ENCODE assay signal across 15 cellular contexts in genomic region chr11:116936754-116937153, GRCh38.
DNase-seq lines count a peak whose midpoint lies in the region; ATAC-seq, FAIRE-seq and TF ChIP-seq lines count a peak whose summit lies in the region.
"Had no signal": no experiment of that assay in that cellular context is flagged by ENCODE, and none has a peak within 500 bp of the region (broad histone marks: within the 10 kb centered on the region; RNA-seq: fewer than 3 reads in every experiment).

No MANE protein-coding gene starts in this region.

- CTCF ChIA-PET in K562 (lab: Yijun Ruan, JAX; ENCODE audit: low intra/inter-chr PET ratio) = no interaction called here
- CTCF ChIA-PET in naive thymus-derived CD4-positive, alpha-beta T cell (lab: Charles Lee) = interaction anchor here (0.5 to 0.9 kb wide), 2 partner anchors 10 to 80 kb away, joined by 3 to 4 read pairs; no protein-coding TSS in a partner anchor

- TF ChIP-seq EP300 in K562 (IDR thresholded peaks at IDR 0.05; ENCODE audit: low read length) = no peak

- H3K4me2 ChIP-seq in K562 (ENCODE audit: insufficient read depth, low read length) = no peak overlapping the region

- H3K4me1 Mint-ChIP-seq in stimulated activated naive CD8-positive, alpha-beta T cell treated with anti-CD3 and anti-CD28 coated beads, Interleukin-15, Interleukin-2, amounts not matched to agents 100 ng/mL and 50 ng/mL, for 24 hours (ENCODE audit: low read depth) = peaks cover 29% of the 10 kb centered on the region
- peaks cover 15% of the 10 kb centered on the region for H3K4me1 Mint-ChIP-seq in stimulated activated naive CD8-positive, alpha-beta T cell treated with anti-CD3 and anti-CD28 coated beads, Interleukin-15, amount 100 ng/mL, for 72 hours
- H3K4me1 Mint-ChIP-seq in naive thymus-derived CD4-positive, alpha-beta T cell = peaks cover 12 to 39% (median 29%) of the 10 kb centered on the region in 7 donors

- H2AFZ ChIP-seq in K562 (ENCODE audit: low read depth, low read length) = no peak overlapping the region
- H2AFZ ChIP-seq: GM23248 had no signal

- no peak for TF ChIP-seq RAD21 in K562 (CRISPR knock-in tag; conservative IDR thresholded peaks at IDR 0.05 in 1 of 2, IDR thresholded peaks at IDR 0.05 in 1 of 2)

- H4K20me1 ChIP-seq in K562 (replicated peaks; ENCODE audit: control insufficient read depth, insufficient read depth, low read length) = no peaks in the 10 kb centered on the region

- peaks cover 30% of the 10 kb centered on the region for H3K36me3 Mint-ChIP-seq in stimulated activated naive CD8-positive, alpha-beta T cell treated with anti-CD3 and anti-CD28 coated beads, Interleukin-15, Interleukin-2, amounts not matched to agents 100 ng/mL and 50 ng/mL, for 24 hours (ENCODE audit: low read depth)
- H3K36me3 Mint-ChIP-seq in naive thymus-derived CD4-positive, alpha-beta T cell = peaks cover 12 to 24% (median 21%) of the 10 kb centered on the region in 5 donors

- 88% methylated on average over 1 of the region's 1 CpG for WGBS in K562 (ENCODE audit: insufficient coverage, low coverage, missing lambda C conversion rate)

- peak overlapping the region; percentile 27 for H3K27ac Mint-ChIP-seq in stimulated activated naive CD8-positive, alpha-beta T cell treated with anti-CD3 and anti-CD28 coated beads, Interleukin-15, Interleukin-2, amounts not matched to agents 100 ng/mL and 50 ng/mL, for 24 hours
- H3K27ac Mint-ChIP-seq in stimulated activated naive CD8-positive, alpha-beta T cell treated with anti-CD3 and anti-CD28 coated beads, Interleukin-15, amount 100 ng/mL, for 72 hours = no peak overlapping the region
- H3K27ac Mint-ChIP-seq in naive thymus-derived CD4-positive, alpha-beta T cell = peak overlapping the region in 6 of 9 donors; percentile 3 to 72 (median 42)

- no peak for ATAC-seq in stimulated activated naive CD8-positive, alpha-beta T cell treated with anti-CD3 and anti-CD28 coated beads, Interleukin-15, amount 100 ng/mL, for 72 hours
- no peak for ATAC-seq in K562
- no peak for ATAC-seq in naive thymus-derived CD4-positive, alpha-beta T cell
- ATAC-seq in GM19023 (IDR thresholded peaks at IDR 0.05; ENCODE audit: unreplicated experiment) = no peak
- ATAC-seq in HG03442 (IDR thresholded peaks at IDR 0.05; ENCODE audit: unreplicated experiment) = no peak
- no peak for ATAC-seq in GM18505 (IDR thresholded peaks at IDR 0.05; ENCODE audit: unreplicated experiment)
- no peak for ATAC-seq in gastrocnemius medialis
- ATAC-seq: HCT116 had no signal

- no TSS peak for BruUV-seq in K562 (replicated peaks; lab: Mats Ljungman, UMichigan)

- no peak overlapping the region for H3K27ac ChIP-seq in K562 (ENCODE audit: extremely low read depth, low read depth, low read length)
- H3K27ac ChIP-seq in naive thymus-derived CD4-positive, alpha-beta T cell (ENCODE audit: low read depth, low read length) = no peak overlapping the region
- no peak overlapping the region for H3K27ac ChIP-seq in gastrocnemius medialis
- H3K27ac ChIP-seq: GM23248 had no signal

- intact Hi-C loops in K562 (cut with micrococcal nuclease) = no loop called here
- intact Hi-C loops in naive thymus-derived CD4-positive, alpha-beta T cell (cut with micrococcal nuclease) = loop anchor here in 1 of 2 donors (10.0 kb wide), 1 partner anchor 52 kb away; no protein-coding TSS in a partner anchor
- intact Hi-C loops in gastrocnemius medialis (cut with DNase I; ENCODE audit: low total_unique reads) = no loop called here

- peaks cover 16% of the 10 kb centered on the region for H3K9me3 Mint-ChIP-seq in stimulated activated naive CD8-positive, alpha-beta T cell treated with anti-CD3 and anti-CD28 coated beads, Interleukin-15, Interleukin-2, amounts not matched to agents 100 ng/mL and 50 ng/mL, for 24 hours
- H3K9me3 Mint-ChIP-seq in stimulated activated naive CD8-positive, alpha-beta T cell treated with anti-CD3 and anti-CD28 coated beads, Interleukin-15, amount 100 ng/mL, for 72 hours = peaks cover 11 to 13% of the 10 kb centered on the region in 2 donors
- peaks cover 0 to 10% (median 0%) of the 10 kb centered on the region in 11 donors for H3K9me3 Mint-ChIP-seq in naive thymus-derived CD4-positive, alpha-beta T cell

- H3K9me3 ChIP-seq in K562 (replicated peaks; ENCODE audit: control insufficient read depth, insufficient read depth, low read depth, low read length) = no peaks in the 10 kb centered on the region
- H3K9me3 ChIP-seq in naive thymus-derived CD4-positive, alpha-beta T cell (ENCODE audit: control insufficient read depth in 2 of 3, low read length in 3 of 3) = no peaks in the 10 kb centered on the region
- no peaks in the 10 kb centered on the region for H3K9me3 ChIP-seq in gastrocnemius medialis

- no peak overlapping the region for H3K4me3 Mint-ChIP-seq in stimulated activated naive CD8-positive, alpha-beta T cell treated with anti-CD3 and anti-CD28 coated beads, Interleukin-15, Interleukin-2, amounts not matched to agents 100 ng/mL and 50 ng/mL, for 24 hours
- H3K4me3 Mint-ChIP-seq in stimulated activated naive CD8-positive, alpha-beta T cell treated with anti-CD3 and anti-CD28 coated beads, Interleukin-15, amount 100 ng/mL, for 72 hours = no peak overlapping the region
- no peak overlapping the region for H3K4me3 Mint-ChIP-seq in naive thymus-derived CD4-positive, alpha-beta T cell

- peaks cover 3 to 4% of the 10 kb centered on the region in 2 experiments; a peak in 4 of 5 replicates for H3K4me1 ChIP-seq in K562 (replicated peaks in 1 of 2; ENCODE audit: control insufficient read depth in 2 of 2, insufficient read depth in 2 of 2, low read length in 2 of 2)
- peaks cover 9 to 17% of the 10 kb centered on the region in 2 donors for H3K4me1 ChIP-seq in naive thymus-derived CD4-positive, alpha-beta T cell (ENCODE audit: control insufficient read depth in 2 of 2, insufficient read depth in 2 of 2, low read length in 2 of 2)
- peaks cover 8 to 11% of the 10 kb centered on the region in 2 donors for H3K4me1 ChIP-seq in gastrocnemius medialis

- no peaks in the 10 kb centered on the region for H3K79me2 ChIP-seq in K562 (ENCODE audit: control insufficient read depth, insufficient read depth, low read length)

- TF ChIP-seq POLR2A in K562 (conservative IDR thresholded peaks at IDR 0.05) (no peak), GM18505 (IDR thresholded peaks at IDR 0.05; ENCODE audit: borderline replicate concordance, extremely low read depth, insufficient read depth, insufficient read length) (no peak), gastrocnemius medialis (IDR thresholded peaks at IDR 0.05) (no peak)

- no peaks in the 10 kb centered on the region for H3K27me3 Mint-ChIP-seq in stimulated activated naive CD8-positive, alpha-beta T cell treated with anti-CD3 and anti-CD28 coated beads, Interleukin-15, Interleukin-2, amounts not matched to agents 100 ng/mL and 50 ng/mL, for 24 hours
- H3K27me3 Mint-ChIP-seq in stimulated activated naive CD8-positive, alpha-beta T cell treated with anti-CD3 and anti-CD28 coated beads, Interleukin-15, amount 100 ng/mL, for 72 hours = no peaks in the 10 kb centered on the region
- no peaks in the 10 kb centered on the region for H3K27me3 Mint-ChIP-seq in naive thymus-derived CD4-positive, alpha-beta T cell

- POLR2A ChIA-PET in K562 (lab: Yijun Ruan, JAX) = no interaction called here
- POLR2A ChIA-PET in naive thymus-derived CD4-positive, alpha-beta T cell (lab: Charles Lee) = no interaction called here

- in situ Hi-C loops in K562 (cut with MboI) (no loop called here), gastrocnemius medialis (cut with MboI; ENCODE audit: low sequenced_read_pairs in 4 of 4) (no loop called here)

- H3K9me1 ChIP-seq in K562 (ENCODE audit: control insufficient read depth, insufficient read depth, low read length) = no peaks in the 10 kb centered on the region

- no peak overlapping the region for H3K9ac ChIP-seq in K562 (ENCODE audit: insufficient read depth in 1 of 2, low read depth in 2 of 2, low read length in 2 of 2)
- H3K9ac ChIP-seq: GM23248 had no signal

- peak; percentile 29 for FAIRE-seq in K562 (lab: Jason Lieb, UNC)
- FAIRE-seq: GM18507, H54 had no signal

- DNase-seq in stimulated activated naive CD8-positive, alpha-beta T cell treated with anti-CD3 and anti-CD28 coated beads, Interleukin-15, amount 100 ng/mL, for 72 hours = no peak
- DNase-seq in K562 (ENCODE audit: extremely low read depth in 1 of 4, low spot score in 3 of 4) (no peak), gastrocnemius medialis (no peak)
- DNase-seq in naive thymus-derived CD4-positive, alpha-beta T cell = no peak
- DNase-seq: ACHN, C1 segment of cervical spinal cord, DMS53, GM23248 had no signal

- no peaks in the 10 kb centered on the region for H3K27me3 ChIP-seq in K562 (ENCODE audit: control insufficient read depth in 2 of 2, insufficient read depth in 2 of 2, low read length in 2 of 2)
- no peaks in the 10 kb centered on the region for H3K27me3 ChIP-seq in naive thymus-derived CD4-positive, alpha-beta T cell (ENCODE audit: control insufficient read depth in 2 of 2, insufficient read depth in 2 of 2, low read length in 2 of 2)
- H3K27me3 ChIP-seq in gastrocnemius medialis = no peaks in the 10 kb centered on the region

- H3K4me3 ChIP-seq in K562 (no peak overlapping the region), gastrocnemius medialis (no peak overlapping the region)
- H3K4me3 ChIP-seq in naive thymus-derived CD4-positive, alpha-beta T cell (ENCODE audit: low read length) = no peak overlapping the region
- H3K4me3 ChIP-seq: GM23248 had no signal

- TF ChIP-seq CTCF in K562 (IDR thresholded peaks at IDR 0.05 in 2 of 3, conservative IDR thresholded peaks at IDR 0.05 in 1 of 3; ENCODE audit: insufficient read depth in 2 of 3, low read depth in 1 of 3, low read length in 3 of 3) = no peak
- no peak for TF ChIP-seq CTCF in gastrocnemius medialis (IDR thresholded peaks at IDR 0.05 in 4 of 5, conservative IDR thresholded peaks at IDR 0.05 in 1 of 5)

- H3K36me3 ChIP-seq in K562 (ENCODE audit: control insufficient read depth, insufficient read depth, low read length) = peaks cover 7% of the 10 kb centered on the region; the same call in 2 of the 3 replicates
- H3K36me3 ChIP-seq in naive thymus-derived CD4-positive, alpha-beta T cell (ENCODE audit: control insufficient read depth in 2 of 3, insufficient read depth in 3 of 3, low read length in 3 of 3) = no peaks in the 10 kb centered on the region
- H3K36me3 ChIP-seq in gastrocnemius medialis = peaks cover 0 to 3% of the 10 kb centered on the region in 2 donors

TF ChIP-seq in K562, 482 proteins besides CTCF, POLR2A, EP300 and RAD21:
- TF ChIP-seq TCF3 (CRISPR knock-in tag; IDR thresholded peaks at IDR 0.05) = no peak

Comparison
In these comparisons a context has a peak if more than half of its experiments do, and no peak if none do; other contexts are left out.
1. H3K27ac Mint-ChIP-seq: peak in stimulated activated naive CD8-positive, alpha-beta T cell treated with anti-CD3 and anti-CD28 coated beads, Interleukin-15, Interleukin-2, amounts not matched to agents 100 ng/mL and 50 ng/mL, for 24 hours (single experiment) and naive thymus-derived CD4-positive, alpha-beta T cell (6 of 9); none in stimulated activated naive CD8-positive, alpha-beta T cell treated with anti-CD3 and anti-CD28 coated beads, Interleukin-15, amount 100 ng/mL, for 72 hours (0 of 2).